20 cellular contexts compared by ENCODE assay signal in the genomic region with DNA sequence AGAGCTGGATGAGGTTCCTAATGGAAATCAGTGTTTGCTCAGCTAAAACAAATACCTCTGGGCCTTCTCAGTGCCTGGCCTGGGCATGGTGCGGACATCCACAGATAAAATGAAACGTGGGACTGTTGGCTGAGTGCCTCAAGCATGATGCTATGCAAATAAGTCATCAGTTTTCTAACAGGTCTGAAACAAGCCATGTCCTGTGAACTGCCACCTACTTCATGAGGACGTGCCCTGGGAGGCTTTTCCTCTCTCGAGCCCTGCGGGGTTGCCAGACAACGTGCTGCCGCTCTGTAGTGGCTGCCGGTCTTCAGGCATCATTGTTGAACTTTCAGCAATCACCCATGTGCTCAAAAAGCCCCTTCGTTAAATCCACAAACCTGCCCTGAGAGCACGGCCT.
"Had no signal": no experiment of that assay in that cellular context is flagged by ENCODE, and none has a peak within 500 bp of the region (broad histone marks: within the 10 kb centered on the region; RNA-seq: fewer than 3 reads in every experiment).

No MANE protein-coding gene starts in this region.

- H3K4me3 Mint-ChIP-seq: activated B cell treated with CpG ODN at 0.5 μM for 24 hours; activated CD8-positive, alpha-beta T cell treated with anti-CD3 and anti-CD28 coated beads, Interleukin-2, amount 10 ng/mL, durations not matched to agents 7 days and 5 days; activated naive CD8-positive, alpha-beta T cell; mesothelial cell of epicardium; nephron progenitor cell; stimulated activated naive CD8-positive, alpha-beta T cell treated with anti-CD3 and anti-CD28 coated beads, Interleukin-15, amount 100 ng/mL, for 72 hours had no signal

- H3K4me1 ChIP-seq: lower lobe of right lung, spleen, testis, upper lobe of left lung had no signal

- H3K27ac Mint-ChIP-seq: activated B cell treated with CpG ODN at 0.5 μM for 24 hours; activated CD8-positive, alpha-beta T cell treated with anti-CD3 and anti-CD28 coated beads, Interleukin-2, amount 10 ng/mL, durations not matched to agents 7 days and 5 days; activated naive CD8-positive, alpha-beta T cell; mesothelial cell of epicardium; nephron progenitor cell had no signal

- ATAC-seq: activated CD8-positive, alpha-beta T cell treated with anti-CD3 and anti-CD28 coated beads, Interleukin-2, amount 10 ng/mL, durations not matched to agents 7 days and 5 days; left colon; lower lobe of right lung; sciatic nerve; stimulated activated naive CD8-positive, alpha-beta T cell treated with anti-CD3 and anti-CD28 coated beads, Interleukin-15, amount 100 ng/mL, for 72 hours had no signal

- H3K4me1 Mint-ChIP-seq: activated B cell treated with CpG ODN at 0.5 μM for 24 hours; stimulated activated naive CD8-positive, alpha-beta T cell treated with anti-CD3 and anti-CD28 coated beads, Interleukin-15, amount 100 ng/mL, for 72 hours had no signal

- DNase-seq: activated B cell treated with CpG ODN at 0.5 μM for 24 hours; activated CD4-positive, alpha-beta T cell treated with anti-CD3 and anti-CD28 coated beads for 48 hours; activated CD8-positive, alpha-beta memory T cell treated with anti-CD3 and anti-CD28 coated beads, Interleukin-2, amount 50 U/mL, for 4 hours; activated CD8-positive, alpha-beta T cell treated with anti-CD3 and anti-CD28 coated beads, Interleukin-2, amount 10 ng/mL, durations not matched to agents 7 days and 5 days; activated gamma-delta T cell treated with Interleukin-2 at 50 U/mL for 16 hours; activated T-cell treated with anti-CD3 and anti-CD28 coated beads, Interleukin-2, amount 50 U/mL, for 48 hours; amniotic stem cell; caudate nucleus; left colon; lower lobe of right lung; nephron progenitor cell; spleen; stimulated activated naive CD8-positive, alpha-beta T cell treated with anti-CD3 and anti-CD28 coated beads, Interleukin-15, amount 100 ng/mL, for 72 hours; testis; upper lobe of left lung had no signal

- H3K36me3 ChIP-seq: lower lobe of right lung, spleen, upper lobe of left lung had no signal

- H3K27ac ChIP-seq: lower lobe of right lung, spleen, testis, upper lobe of left lung had no signal

- H3K9me3 ChIP-seq: lower lobe of right lung, testis, upper lobe of left lung had no signal

- FAIRE-seq: colon, endometrium had no signal

- H3K27me3 ChIP-seq: testis, upper lobe of left lung had no signal

- H3K4me3 ChIP-seq: lower lobe of right lung, spleen, testis, upper lobe of left lung had no signal

- H3K9me3 Mint-ChIP-seq: activated B cell treated with CpG ODN at 0.5 μM for 24 hours, nephron progenitor cell had no signal

- H3K36me3 Mint-ChIP-seq: activated naive CD8-positive, alpha-beta T cell; mesothelial cell of epicardium had no signal

- H3K27me3 Mint-ChIP-seq: activated B cell treated with CpG ODN at 0.5 μM for 24 hours; activated naive CD8-positive, alpha-beta T cell; stimulated activated naive CD8-positive, alpha-beta T cell treated with anti-CD3 and anti-CD28 coated beads, Interleukin-15, amount 100 ng/mL, for 72 hours had no signal
